ENCODE assay signal across 15 cellular contexts in the genomic region with DNA sequence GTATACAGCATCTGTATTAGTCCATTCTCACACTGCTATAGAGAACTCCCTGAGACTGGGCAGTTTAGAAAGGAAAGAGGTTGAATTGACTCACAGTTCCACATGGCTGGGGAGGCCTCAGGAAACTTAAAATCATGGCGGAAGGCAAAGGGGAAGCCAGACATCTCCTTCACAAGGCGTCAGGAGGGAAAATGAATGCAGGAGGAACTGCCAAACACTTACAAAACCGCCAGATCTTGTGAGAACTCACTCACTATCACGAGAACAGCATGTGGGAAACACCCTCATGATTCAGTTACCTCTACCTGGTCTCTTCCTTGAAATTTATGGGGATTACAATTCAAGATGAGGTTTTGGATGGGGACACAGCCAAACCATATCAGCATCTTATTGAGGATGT. TPM values are rescaled to one million over a fixed set of nuclear protein-coding genes. Genes with fewer than 3 reads are reported as not detected.
DNase-seq lines count a peak whose midpoint lies in the region; ATAC-seq and TF ChIP-seq lines count a peak whose summit lies in the region.
"Had no signal": no experiment of that assay in that cellular context is flagged by ENCODE, and none has a peak within 500 bp of the region (broad histone marks: within the 10 kb centered on the region; RNA-seq: fewer than 3 reads in every experiment).

No MANE protein-coding gene starts in this region.

- H3K23ac ChIP-seq in trophoblast cell (ENCODE audit: low read length): no peak overlapping the region

- WGBS in trophoblast cell (ENCODE audit: extremely low coverage, insufficient coverage, insufficient read length): no CpG with 5 or more reads among the region's 4 CpGs

- H2BK120ac ChIP-seq in trophoblast cell (ENCODE audit: insufficient read depth, low read length, poor library complexity): no peak overlapping the region

- H3K14ac ChIP-seq in trophoblast cell (ENCODE audit: low read length): no peak overlapping the region

- POLR2A ChIA-PET in CD8-positive, alpha-beta T cell (lab: Charles Lee): no interaction called here

- no peak for TF ChIP-seq CTCF in CD8-positive, alpha-beta T cell (IDR thresholded peaks at IDR 0.05)
- TF ChIP-seq CTCF in osteocyte (IDR thresholded peaks at IDR 0.05): no peak

- H3K36me3 ChIP-seq in CD8-positive, alpha-beta T cell (ENCODE audit: insufficient read depth, low read length): no peaks in the 10 kb centered on the region
- peaks cover 0 to 2% of the 10 kb centered on the region in 2 experiments for H3K36me3 ChIP-seq in trophoblast cell (ENCODE audit: control insufficient read depth in 1 of 2, insufficient read depth in 2 of 2, low read length in 2 of 2)
- H3K36me3 ChIP-seq: sigmoid colon, SJSA1 had no signal

- no peak overlapping the region for H3K4me3 ChIP-seq in CD8-positive, alpha-beta T cell (ENCODE audit: low read depth, low read length)
- H3K4me3 ChIP-seq in trophoblast cell (ENCODE audit: low read depth, low read length): no peak overlapping the region
- H3K4me3 ChIP-seq: sigmoid colon, SJSA1 had no signal

- no peak overlapping the region for H2AK5ac ChIP-seq in trophoblast cell (ENCODE audit: low read length)

- H3K27ac ChIP-seq in CD8-positive, alpha-beta T cell (ENCODE audit: low read depth, low read length): no peak overlapping the region
- H3K27ac ChIP-seq in trophoblast cell (ENCODE audit: low read depth, low read length): no peak overlapping the region
- H3K27ac ChIP-seq: foreskin keratinocyte, sigmoid colon, SJSA1 had no signal

- no peak for ATAC-seq in CD8-positive, alpha-beta T cell
- ATAC-seq in activated naive CD8-positive, alpha-beta T cell treated with anti-CD3 and anti-CD28 coated beads, Interleukin-2, amount 50 U/mL, for 24 hours: no peak
- no peak for ATAC-seq in HG03095 (IDR thresholded peaks at IDR 0.05; ENCODE audit: unreplicated experiment)
- ATAC-seq: foreskin keratinocyte, HCT116 had no signal

- no peak overlapping the region for H3K9ac ChIP-seq in trophoblast cell (ENCODE audit: low read length)

- H3K79me1 ChIP-seq in trophoblast cell (ENCODE audit: low read length): no peaks in the 10 kb centered on the region

- no peak overlapping the region for H2AFZ ChIP-seq in trophoblast cell (ENCODE audit: insufficient read depth, low read length, poor library complexity)

- no peaks in the 10 kb centered on the region for H3K27me3 Mint-ChIP-seq in CD8-positive, alpha-beta T cell (ENCODE audit: low read depth)
- no peaks in the 10 kb centered on the region for H3K27me3 Mint-ChIP-seq in activated naive CD8-positive, alpha-beta T cell treated with anti-CD3 and anti-CD28 coated beads, Interleukin-2, amount 50 U/mL, for 24 hours
- no peaks in the 10 kb centered on the region for H3K27me3 Mint-ChIP-seq in osteocyte (ENCODE audit: unreplicated experiment)

- H4K91ac ChIP-seq in trophoblast cell (ENCODE audit: low read depth, low read length): no peak overlapping the region

- no peaks in the 10 kb centered on the region for H3K9me3 Mint-ChIP-seq in CD8-positive, alpha-beta T cell
- peaks cover 15% of the 10 kb centered on the region for H3K9me3 Mint-ChIP-seq in activated naive CD8-positive, alpha-beta T cell treated with anti-CD3 and anti-CD28 coated beads, Interleukin-2, amount 50 U/mL, for 24 hours
- no peaks in the 10 kb centered on the region for H3K9me3 Mint-ChIP-seq in osteocyte (ENCODE audit: unreplicated experiment)

- H3K9me3 ChIP-seq in CD8-positive, alpha-beta T cell (ENCODE audit: low read length): no peaks in the 10 kb centered on the region
- peaks cover 2% of the 10 kb centered on the region for H3K9me3 ChIP-seq in trophoblast cell (ENCODE audit: insufficient read depth, low read depth, low read length)
- H3K9me3 ChIP-seq: sigmoid colon, SJSA1 had no signal

- peaks cover 5% of the 10 kb centered on the region for H3K36me3 Mint-ChIP-seq in CD8-positive, alpha-beta T cell
- H3K36me3 Mint-ChIP-seq in activated naive CD8-positive, alpha-beta T cell treated with anti-CD3 and anti-CD28 coated beads, Interleukin-2, amount 50 U/mL, for 24 hours (ENCODE audit: low read depth): peaks cover 30% of the 10 kb centered on the region
- peaks cover 4% of the 10 kb centered on the region for H3K36me3 Mint-ChIP-seq in osteocyte (ENCODE audit: unreplicated experiment)

- no peak overlapping the region for H4K8ac ChIP-seq in trophoblast cell (ENCODE audit: low read depth, low read length)

- no peak overlapping the region for H2BK12ac ChIP-seq in trophoblast cell (ENCODE audit: low read length)

- CTCF ChIA-PET in CD8-positive, alpha-beta T cell (lab: Charles Lee): no interaction called here

- H3K4me3 Mint-ChIP-seq in CD8-positive, alpha-beta T cell: no peak overlapping the region
- no peak overlapping the region for H3K4me3 Mint-ChIP-seq in activated naive CD8-positive, alpha-beta T cell treated with anti-CD3 and anti-CD28 coated beads, Interleukin-2, amount 50 U/mL, for 24 hours
- H3K4me3 Mint-ChIP-seq in osteocyte (ENCODE audit: unreplicated experiment): no peak overlapping the region

- no peak overlapping the region for H4K12ac ChIP-seq in trophoblast cell (ENCODE audit: low read depth, low read length)

- in situ Hi-C loops in KBM-7 (cut with MboI; ENCODE audit: low pct_unique_long_range_greater_than_20kb, low sequenced_read_pairs): no loop called here

- intact Hi-C loops in CD8-positive, alpha-beta T cell (cut with DNase I, micrococcal nuclease): loop anchor here in 1 of 2 experiments (10.0 kb wide), 2 partner anchors 68 to 378 kb away; no protein-coding TSS in a partner anchor

- H3K4me1 Mint-ChIP-seq in CD8-positive, alpha-beta T cell (ENCODE audit: low read depth): peaks cover 93% of the 10 kb centered on the region
- peaks cover 96% of the 10 kb centered on the region for H3K4me1 Mint-ChIP-seq in activated naive CD8-positive, alpha-beta T cell treated with anti-CD3 and anti-CD28 coated beads, Interleukin-2, amount 50 U/mL, for 24 hours
- H3K4me1 Mint-ChIP-seq in osteocyte (ENCODE audit: unreplicated experiment): peaks cover 51% of the 10 kb centered on the region

- peak overlapping the region; percentile 89 for H3K27ac Mint-ChIP-seq in CD8-positive, alpha-beta T cell
- peak overlapping the region; percentile 57 for H3K27ac Mint-ChIP-seq in activated naive CD8-positive, alpha-beta T cell treated with anti-CD3 and anti-CD28 coated beads, Interleukin-2, amount 50 U/mL, for 24 hours
- no peak overlapping the region for H3K27ac Mint-ChIP-seq in osteocyte (ENCODE audit: unreplicated experiment)

- H3K79me2 ChIP-seq in trophoblast cell (ENCODE audit: control insufficient read depth, insufficient read depth, low read length, poor library complexity): peaks cover 8% of the 10 kb centered on the region

- H3K27me3 ChIP-seq in CD8-positive, alpha-beta T cell (ENCODE audit: insufficient read depth, low read length): no peaks in the 10 kb centered on the region
- no peaks in the 10 kb centered on the region for H3K27me3 ChIP-seq in trophoblast cell (ENCODE audit: insufficient read depth, low read length)
- H3K27me3 ChIP-seq: foreskin keratinocyte, sigmoid colon, SJSA1 had no signal

- H3K4ac ChIP-seq in trophoblast cell (ENCODE audit: low read depth, low read length): peak overlapping the region; percentile 22

- H3K18ac ChIP-seq in trophoblast cell (ENCODE audit: low read length): no peak overlapping the region

- H2BK5ac ChIP-seq in trophoblast cell (ENCODE audit: low read depth, low read length, poor library complexity): no peak overlapping the region

- DNase-seq in CD8-positive, alpha-beta T cell: no peak
- DNase-seq in KBM-7 (peak; percentile 31), trophoblast cell (peak in 1 of 2 donors; percentile 14), mucosa of gallbladder (ENCODE audit: low spot score) (no peak), osteocyte (ENCODE audit: extremely low spot score, unreplicated experiment) (no peak)
- no peak for DNase-seq in activated naive CD8-positive, alpha-beta T cell treated with anti-CD3 and anti-CD28 coated beads, Interleukin-2, amount 50 U/mL, for 24 hours
- DNase-seq: cerebellar nuclear complex; foreskin keratinocyte; IMR-90; NCI-H1092 treated with DMSO at 0.1 percent for 48 hours; sigmoid colon; stimulated activated CD4-positive, alpha-beta T cell treated with anti-CD3 and anti-CD28 coated beads, Interleukin-4, amount 100 ng/mL, for 4 hours had no signal

- peaks cover 87% of the 10 kb centered on the region for H3K4me1 ChIP-seq in CD8-positive, alpha-beta T cell (ENCODE audit: insufficient read depth, low read length)
- peaks cover 0 to 4% of the 10 kb centered on the region in 2 experiments for H3K4me1 ChIP-seq in trophoblast cell (ENCODE audit: control insufficient read depth in 1 of 2, insufficient read depth in 2 of 2, low read length in 2 of 2)

- H3K4me2 ChIP-seq in trophoblast cell (ENCODE audit: low read length): no peak overlapping the region

RNA-seq across cellular contexts. Expression of gene MAP4K4, which starts 25.4 kb away (rescaled TPM):
- total RNA-seq in CD8-positive, alpha-beta T cell: 10 to 100 TPM; 72.4 TPM
- 168 and 169 TPM in 2 replicates for polyA plus RNA-seq in trophoblast cell (2013)
- 50.9 TPM for total RNA-seq in mucosa of gallbladder
- 123 and 126 TPM in 2 replicates for total RNA-seq in osteocyte
